21 cellular contexts compared by ENCODE assay signal in genomic region chr1:26367441-26367840, GRCh38. TPM values are rescaled to one million over a fixed set of nuclear protein-coding genes. Genes with fewer than 3 reads are reported as not detected.
DNase-seq lines count a peak whose midpoint lies in the region; ATAC-seq and TF ChIP-seq lines count a peak whose summit lies in the region.
"Had no signal": no experiment of that assay in that cellular context is flagged by ENCODE, and none has a peak within 500 bp of the region (broad histone marks: within the 10 kb centered on the region; RNA-seq: fewer than 3 reads in every experiment).

No MANE protein-coding gene starts in this region.

- H3K27me3 Mint-ChIP-seq in activated T-cell treated with anti-CD3 and anti-CD28 coated beads, Interleukin-2, amount 50 U/mL, for 4 hours (ENCODE audit: low read depth) = peaks cover 2% of the 10 kb centered on the region

- no peaks in the 10 kb centered on the region for H3K9me3 Mint-ChIP-seq in activated T-cell treated with anti-CD3 and anti-CD28 coated beads, Interleukin-2, amount 50 U/mL, for 4 hours
- H3K9me3 Mint-ChIP-seq: CD8-positive, alpha-beta T cell had no signal

- H3K9me3 ChIP-seq in sigmoid colon = no peaks in the 10 kb centered on the region
- H3K9me3 ChIP-seq: BLaER1 had no signal

- no peaks in the 10 kb centered on the region for H3K36me3 Mint-ChIP-seq in activated T-cell treated with anti-CD3 and anti-CD28 coated beads, Interleukin-2, amount 50 U/mL, for 4 hours (ENCODE audit: insufficient read depth)
- H3K36me3 Mint-ChIP-seq: CD8-positive, alpha-beta T cell had no signal

- no peak for ATAC-seq in activated T-cell treated with anti-CD3 and anti-CD28 coated beads, Interleukin-2, amount 50 U/mL, for 4 hours
- ATAC-seq in HG02884 (IDR thresholded peaks at IDR 0.05; ENCODE audit: unreplicated experiment) = no peak
- ATAC-seq: CD8-positive, alpha-beta T cell; GM12878; HCT116 had no signal

- TF ChIP-seq EP300 in sigmoid colon (IDR thresholded peaks at IDR 0.05) = no peak

- no peak for DNase-seq in activated T-cell treated with anti-CD3 and anti-CD28 coated beads, Interleukin-2, amount 50 U/mL, for 4 hours
- no peak for DNase-seq in activated T-cell treated with anti-CD3 and anti-CD28 coated beads, Interleukin-2, amount 50 U/mL, for 48 hours
- DNase-seq in H7 = peak; percentile 27
- peak; percentile 41 for DNase-seq in sigmoid colon
- no peak for DNase-seq in NCI-H1105 (lab: John Stamatoyannopoulos, UW)
- DNase-seq: CD4-positive, CD25-positive, alpha-beta regulatory T cell; CD8-positive, alpha-beta T cell; DMS 273 treated with DMSO at 0.1 percent for 48 hours; DMS79; EL; GDM1; GM23248; H9 had no signal

- no peak overlapping the region for H3K4me3 ChIP-seq in H7 (ENCODE audit: insufficient read depth, low read depth, low read length)
- H3K4me3 ChIP-seq in sigmoid colon = no peak overlapping the region
- H3K4me3 ChIP-seq: BLaER1, GM12878, GM23248 had no signal

- H3K4me3 Mint-ChIP-seq in activated T-cell treated with anti-CD3 and anti-CD28 coated beads, Interleukin-2, amount 50 U/mL, for 4 hours = peak overlapping the region; percentile 26
- H3K4me3 Mint-ChIP-seq: CD4-positive, CD25-positive, alpha-beta regulatory T cell; H9 had no signal

- H3K4me1 ChIP-seq in sigmoid colon = no peaks in the 10 kb centered on the region

- H3K4me1 Mint-ChIP-seq in activated T-cell treated with anti-CD3 and anti-CD28 coated beads, Interleukin-2, amount 50 U/mL, for 4 hours (ENCODE audit: low read depth) = peaks cover 57% of the 10 kb centered on the region

- intact Hi-C loops in sigmoid colon (cut with DNase I) = no loop called here

- TF ChIP-seq POLR2A in sigmoid colon (IDR thresholded peaks at IDR 0.05) = no peak

- H3K36me3 ChIP-seq in H7 (replicated peaks; ENCODE audit: control insufficient read depth, insufficient read depth, low read length) (no peaks in the 10 kb centered on the region), sigmoid colon (no peaks in the 10 kb centered on the region)
- H3K36me3 ChIP-seq: BLaER1 had no signal

- H3K27ac ChIP-seq in sigmoid colon = no peak overlapping the region
- H3K27ac ChIP-seq: BLaER1, C4-2B, GM23248 had no signal

- WGBS in sigmoid colon, 2 donors = 86 to 90% methylated on average over 6 of the region's 6 CpGs

- H3K27me3 ChIP-seq in H7 (ENCODE audit: control insufficient read depth, insufficient read depth, low read length) = peaks cover 5% of the 10 kb centered on the region; the same call in 1 of the 2 replicates
- peaks cover 3 to 38% (median 22%) of the 10 kb centered on the region in 3 donors for H3K27me3 ChIP-seq in sigmoid colon

- TF ChIP-seq CTCF in sigmoid colon (IDR thresholded peaks at IDR 0.05) = no peak

RNA-seq across cellular contexts. Expression of gene ZNF683, which starts 5.1 kb away (rescaled TPM):
- total RNA-seq in activated T-cell treated with anti-CD3 and anti-CD28 coated beads, Interleukin-2, amount 50 U/mL, for 4 hours = under 1 TPM; 0.11 to 0.30 (median 0.13) TPM
- total RNA-seq in H7 (2014; rRNA removed; shearing (Covaris generic)) = not detected in 2 replicates
- not detected for total RNA-seq in sigmoid colon
- polyA plus RNA-seq in sigmoid colon = under 1 TPM in 1 of 3 donors, not detected in 2; 0.52 TPM
- total RNA-seq: A172; A673; CD4-positive, CD25-positive, alpha-beta regulatory T cell; GM12878; GM23248; H1; H9 had no signal
- polyA plus RNA-seq: GM12878, GM23248, H1 had no signal

RNA-seq across cellular contexts. Expression of gene CRYBG2, which starts 13.5 kb away (rescaled TPM):
- under 1 TPM; 0.16 to 0.45 (median 0.30) TPM for total RNA-seq in activated T-cell treated with anti-CD3 and anti-CD28 coated beads, Interleukin-2, amount 50 U/mL, for 4 hours
- 7.9 and 8.7 TPM in 2 replicates for total RNA-seq in H7 (2014; rRNA removed; shearing (Covaris generic))
- 1 to 10 TPM in 1 of 4 donors, under 1 TPM in 1, not detected in 2; 0.55 to 1.8 TPM for total RNA-seq in sigmoid colon
- polyA plus RNA-seq in sigmoid colon = 10 to 100 TPM; 13.8 to 21.0 (median 19.9) TPM
- total RNA-seq: A673, GM23248 had no signal
- polyA plus RNA-seq: GM23248 had no signal

RNA-seq across cellular contexts. Expression of gene LIN28A, which starts 43.2 kb away (rescaled TPM):
- total RNA-seq in activated T-cell treated with anti-CD3 and anti-CD28 coated beads, Interleukin-2, amount 50 U/mL, for 4 hours = under 1 TPM; 0.37 to 0.57 (median 0.46) TPM
- 863 and 868 TPM in 2 replicates for total RNA-seq in H7 (2014; rRNA removed; shearing (Covaris generic))
- total RNA-seq in sigmoid colon = not detected
- not detected for polyA plus RNA-seq in sigmoid colon
- total RNA-seq: A172; CD4-positive, CD25-positive, alpha-beta regulatory T cell; CD8-positive, alpha-beta T cell; GM23248 had no signal
- polyA plus RNA-seq: CD4-positive, CD25-positive, alpha-beta regulatory T cell had no signal

RNA-seq across cellular contexts. Expression of gene CD52, which starts 49.7 kb away (rescaled TPM):
- 10 to 100 TPM; 82.3 to 99.4 (median 93.8) TPM for total RNA-seq in activated T-cell treated with anti-CD3 and anti-CD28 coated beads, Interleukin-2, amount 50 U/mL, for 4 hours
- total RNA-seq in H7 (2014; rRNA removed; shearing (Covaris generic)) = 5.1 and 8.3 TPM in 2 replicates
- 1 to 10 TPM in 2 of 4 donors, not detected in 2; 1.6 to 5.7 TPM for total RNA-seq in sigmoid colon
- 100 to 1,000 TPM in 1 of 3 donors, 10 to 100 TPM in 2; 19.8 to 556 (median 41.4) TPM for polyA plus RNA-seq in sigmoid colon
- total RNA-seq: A172, A673, GM23248 had no signal
- polyA plus RNA-seq: GM23248 had no signal

Comparison
In these comparisons a context has a peak if more than half of its experiments do, and no peak if none do; other contexts are left out.
1. DNase-seq: peak in H7 (single experiment) and sigmoid colon (single experiment); none in activated T-cell treated with anti-CD3 and anti-CD28 coated beads, Interleukin-2, amount 50 U/mL, for 4 hours (single experiment), activated T-cell treated with anti-CD3 and anti-CD28 coated beads, Interleukin-2, amount 50 U/mL, for 48 hours (0 of 2) and NCI-H1105 (single experiment).
2. RNA of gene LIN28A, which starts 43.2 kb away (total RNA-seq): 863 to 868 TPM in H7; 0.37 to 0.57 TPM in activated T-cell treated with anti-CD3 and anti-CD28 coated beads, Interleukin-2, amount 50 U/mL, for 4 hours and not detected in sigmoid colon; every median in the first group is over 100 times any median in the second.